Comparison of ENCODE assay signal across 26 cellular contexts in genomic region chr21:37848721-37849490, GRCh38.
DNase-seq lines count a peak whose midpoint lies in the region; ATAC-seq, FAIRE-seq and TF ChIP-seq lines count a peak whose summit lies in the region.
"Had no signal": no experiment of that assay in that cellular context is flagged by ENCODE, and none has a peak within 500 bp of the region (broad histone marks: within the 10 kb centered on the region; RNA-seq: fewer than 3 reads in every experiment).

No MANE protein-coding gene starts in this region.

- no peak overlapping the region for H3K14ac ChIP-seq in H1 (ENCODE audit: insufficient read length)

- peak overlapping the region; percentile 77; the same call in 1 of the 2 replicates for H2BK20ac ChIP-seq in H1 (ENCODE audit: low read length)

- peak overlapping the region; percentile 88; the same call in 1 of the 2 replicates for H2AK5ac ChIP-seq in H1 (ENCODE audit: low read depth, low read length)

- peaks cover 0 to 5% (median 4%) of the 10 kb centered on the region in 4 experiments; a peak in 3 of 7 replicates for H3K4me1 ChIP-seq in H1 (replicated peaks in 1 of 4; ENCODE audit: control insufficient read depth in 3 of 4, insufficient read depth in 4 of 4, low read length in 3 of 4)
- H3K4me1 ChIP-seq: colonic mucosa, parathyroid adenoma, testis had no signal

- no peak overlapping the region for H4K5ac ChIP-seq in H1 (ENCODE audit: insufficient read length, low read depth, low read length)

- H2BK5ac ChIP-seq in H1 (ENCODE audit: low read depth, low read length): peak overlapping the region; percentile 76; the same call in 1 of the 2 replicates

- DNase-seq in AG10803 (ENCODE audit: low read depth) (peak; percentile 70), M059J (ENCODE audit: low read depth) (peak; percentile 72), H1 (ENCODE audit: low read depth in 1 of 2, low spot score in 2 of 2) (no peak), myocyte (ENCODE audit: low read depth) (peak; percentile 82), GM19240 (ENCODE audit: insufficient read length, low spot score) (no peak), Right ventricle myocardium inferior (ENCODE audit: missing footprints) (no peak), NCI-H1436 treated with DMSO at 0.1 percent for 48 hours (lab: John Stamatoyannopoulos, UW) (no peak)
- DNase-seq: activated CD4-positive, alpha-beta T cell treated with anti-CD3 and anti-CD28 coated beads, Interleukin-2, amount 10 ng/mL, durations not matched to agents 24 days and 14 days; activated CD8-positive, alpha-beta memory T cell treated with anti-CD3 and anti-CD28 coated beads, Interleukin-2, amount 10 ng/mL, durations not matched to agents 7 days and 5 days; activated naive CD8-positive, alpha-beta T cell treated with anti-CD3 and anti-CD28 coated beads for 36 hours; CD4-positive, CD25-positive, alpha-beta regulatory T cell; colonic mucosa; DMS153; endodermal cell; hypothalamus; MM.1S; natural killer cell; NCI-H146; NCI-H2171; NCI-H524 treated with DMSO at 0.1 percent for 48 hours; right lobe of liver; testis had no signal

- no peaks in the 10 kb centered on the region; a peak in 1 of 7 replicates for H3K27me3 ChIP-seq in H1 (replicated peaks in 1 of 4; ENCODE audit: control insufficient read depth in 3 of 4, extremely low read depth in 1 of 4, insufficient read depth in 3 of 4, low read length in 3 of 4)
- H3K27me3 ChIP-seq: colonic mucosa, right lobe of liver, testis had no signal

- 0 out of 4 replicates have a peak overlapping the region, but pooled peaks of 1 of the 2 experiments have one; percentile 13 for H3K4me2 ChIP-seq in H1 (ENCODE audit: insufficient read depth in 1 of 2, low read depth in 2 of 2, low read length in 2 of 2)

- H2BK120ac ChIP-seq in H1 (replicated peaks; ENCODE audit: low read depth, low read length): no peak overlapping the region

- H3K79me1 ChIP-seq in H1 (ENCODE audit: low read depth, low read length): no peaks in the 10 kb centered on the region

- no peak overlapping the region for H3K56ac ChIP-seq in H1 (replicated peaks; ENCODE audit: insufficient read length, low read depth, low read length)

- H2BK15ac ChIP-seq in H1 (ENCODE audit: low read length): no peak overlapping the region

- H3K4me3 ChIP-seq in AG10803 (ENCODE audit: low read length) (no peak overlapping the region), H1 (ENCODE audit: extremely low read depth in 1 of 4, insufficient read depth in 2 of 4, low read depth in 3 of 4, low read length in 4 of 4) (no peak overlapping the region)
- H3K4me3 ChIP-seq: colonic mucosa, right lobe of liver, testis had no signal

- intact Hi-C loops in Right ventricle myocardium inferior (cut with DNase I): no loop called here

- no peak overlapping the region; the same call in 1 of the 2 replicates for H3K18ac ChIP-seq in H1 (ENCODE audit: extremely low read depth, low read length)

- H3K4ac ChIP-seq in H1 (replicated peaks; ENCODE audit: insufficient read length, low read depth, low read length): no peak overlapping the region

- no peak overlapping the region for H3K23ac ChIP-seq in H1 (ENCODE audit: insufficient read length)

- H3K79me2 ChIP-seq in H1 (ENCODE audit: control insufficient read depth in 1 of 2, insufficient read depth in 2 of 2, low read length in 2 of 2): no peaks in the 10 kb centered on the region
- H3K79me2 ChIP-seq: parathyroid adenoma had no signal

- no peaks in the 10 kb centered on the region for H4K20me1 ChIP-seq in H1 (replicated peaks in 1 of 2; ENCODE audit: control insufficient read depth in 1 of 2, insufficient read depth in 2 of 2, low read length in 2 of 2)

- no peak for TF ChIP-seq RAD21 in H1 (IDR thresholded peaks at IDR 0.05 in 1 of 2, conservative IDR thresholded peaks at IDR 0.05 in 1 of 2; ENCODE audit: low read depth in 2 of 2, low read length in 2 of 2)

- no peak overlapping the region; the same call in 1 of the 2 replicates for H4K8ac ChIP-seq in H1 (ENCODE audit: extremely low read depth, insufficient read depth, low read length)

- no peak overlapping the region for H4K91ac ChIP-seq in H1 (replicated peaks; ENCODE audit: insufficient read length, low read length)

- no peak for ATAC-seq in GM19351 (IDR thresholded peaks at IDR 0.05; ENCODE audit: unreplicated experiment)
- ATAC-seq in Right ventricle myocardium inferior: no peak
- ATAC-seq: activated CD8-positive, alpha-beta memory T cell treated with anti-CD3 and anti-CD28 coated beads, Interleukin-2, amount 10 ng/mL, durations not matched to agents 7 days and 5 days; activated T-helper 17 cell treated with anti-CD3 and anti-CD28 coated beads, Interleukin-2, amount 50 U/mL, for 72 hours; HCT116; natural killer cell; right lobe of liver had no signal

- H3K36me3 ChIP-seq in H1 (ENCODE audit: control insufficient read depth in 2 of 4, insufficient read depth in 4 of 4, low read length in 3 of 4): no peaks in the 10 kb centered on the region
- H3K36me3 ChIP-seq: colonic mucosa, right lobe of liver had no signal

- peak overlapping the region; percentile 78 for H2BK12ac ChIP-seq in H1 (ENCODE audit: low read depth, low read length)

- TF ChIP-seq POLR2A in H1 (IDR thresholded peaks at IDR 0.05; ENCODE audit: control extremely low read depth in 1 of 2, low read depth in 2 of 2, low read length in 2 of 2): no peak

- TF ChIP-seq EP300 in H1 (IDR thresholded peaks at IDR 0.05; ENCODE audit: borderline replicate concordance in 1 of 2, low read depth in 2 of 2, low read length in 2 of 2): no peak

- CTCF ChIA-PET in H1 (lab: Charles Lee; ENCODE audit: partially characterized antibody): interaction anchor here (0.6 kb wide), 1 partner anchor 16 kb away, joined by 3 read pairs; no protein-coding TSS in a partner anchor

- H3K27ac ChIP-seq in H1 (ENCODE audit: low read depth, low read length): no peak overlapping the region
- H3K27ac ChIP-seq: colonic mucosa, parathyroid adenoma, right lobe of liver, testis had no signal

- no peak overlapping the region for H3K9ac ChIP-seq in H1 (replicated peaks in 1 of 4; ENCODE audit: extremely low read depth in 1 of 4, low read depth in 3 of 4, low read length in 3 of 4)
- H3K9ac ChIP-seq: parathyroid adenoma had no signal

- no peaks in the 10 kb centered on the region for H3K9me3 ChIP-seq in H1 (ENCODE audit: insufficient read depth in 2 of 2, low read depth in 1 of 2, low read length in 1 of 2)
- H3K9me3 ChIP-seq: colonic mucosa, right lobe of liver, testis had no signal

- H3K23me2 ChIP-seq in H1 (ENCODE audit: low read depth, low read length): no peaks in the 10 kb centered on the region; the same call in 1 of the 2 replicates

- H2AFZ ChIP-seq in H1 (ENCODE audit: low read length): no peak overlapping the region
- H2AFZ ChIP-seq: parathyroid adenoma had no signal

- 96% methylated on average over 7 of the region's 7 CpGs; no CpG with 5 or more reads in 1 of the 2 experiments for WGBS in H1 (ENCODE audit: extremely low coverage in 1 of 2, insufficient coverage in 1 of 2, insufficient read length in 1 of 2, insufficient replicate concordance in 2 of 2, low coverage in 1 of 2, low lambda C conversion rate in 2 of 2, missing lambda C conversion rate in 1 of 2), 2 experiments

- TF ChIP-seq CTCF in AG10803 (conservative IDR thresholded peaks at IDR 0.05; ENCODE audit: low read length) (no peak), H1 (IDR thresholded peaks at IDR 0.05; ENCODE audit: control extremely low read depth in 1 of 3, insufficient read depth in 1 of 3, low read depth in 1 of 3, low read length in 3 of 3) (no peak)

- POLR2A ChIA-PET in H1 (lab: Charles Lee; ENCODE audit: partially characterized antibody): no interaction called here

- no peak for FAIRE-seq in H1 (lab: Jason Lieb, UNC)

TF ChIP-seq in H1, 55 proteins besides CTCF, POLR2A, EP300 and RAD21:
- TF ChIP-seq SRF (IDR thresholded peaks at IDR 0.05; ENCODE audit: low read depth, low read length): no peak
- no peak for TF ChIP-seq MAFK (IDR thresholded peaks at IDR 0.05; ENCODE audit: low read depth, low read length)
- no peak for TF ChIP-seq NANOG (IDR thresholded peaks at IDR 0.05; ENCODE audit: insufficient read depth, low read depth, low read length, poor library complexity, severe bottlenecking)
- TF ChIP-seq SIRT6 (IDR thresholded peaks at IDR 0.05; ENCODE audit: low read length): no peak
- no peak for TF ChIP-seq TBP (IDR thresholded peaks at IDR 0.05; ENCODE audit: low read depth, low read length)
- no peak for TF ChIP-seq SP1 (IDR thresholded peaks at IDR 0.05; ENCODE audit: low read depth, low read length)
- TF ChIP-seq KDM4A (IDR thresholded peaks at IDR 0.05; ENCODE audit: low read depth, low read length, severe bottlenecking): no peak
- TF ChIP-seq RNF2 (IDR thresholded peaks at IDR 0.05; ENCODE audit: borderline replicate concordance, low read depth, low read length, missing control alignments, poor library complexity, severe bottlenecking): no peak
- TF ChIP-seq SUZ12 (IDR thresholded peaks at IDR 0.05; ENCODE audit: low read length): no peak
- no peak for TF ChIP-seq POU5F1 (IDR thresholded peaks at IDR 0.05; ENCODE audit: low read depth, low read length)
- TF ChIP-seq JUN (IDR thresholded peaks at IDR 0.05; ENCODE audit: low read depth, low read length): no peak

Comparison
In these comparisons a context has a peak if more than half of its experiments do, and no peak if none do; other contexts are left out.
1. DNase-seq: peak in AG10803 (single experiment), M059J (single experiment) and myocyte (single experiment); none in H1 (0 of 2), GM19240 (single experiment), Right ventricle myocardium inferior (single experiment) and NCI-H1436 treated with DMSO at 0.1 percent for 48 hours (single experiment).